10 cellular contexts compared by ENCODE assay signal in genomic region chr9:73162987-73163763, GRCh38. TPM values are rescaled to one million over a fixed set of nuclear protein-coding genes. Genes with fewer than 3 reads are reported as not detected.
A peak's percentile ranks its signal among the peaks of the same experiment; 100 is the strongest.
DNase-seq lines count a peak whose midpoint lies in the region; ATAC-seq and TF ChIP-seq lines count a peak whose summit lies in the region.
"Had no signal": no experiment of that assay in that cellular context is flagged by ENCODE, and none has a peak within 500 bp of the region (broad histone marks: within the 10 kb centered on the region; RNA-seq: fewer than 3 reads in every experiment).

No MANE protein-coding gene starts in this region.

- H3K36me3 ChIP-seq in Loucy (ENCODE audit: insufficient read depth, low read length) (peaks cover 82% of the 10 kb centered on the region), smooth muscle cell (ENCODE audit: low read depth) (peaks cover 79% of the 10 kb centered on the region)

- ATAC-seq in effector memory CD8-positive, alpha-beta T cell (replicated peaks): peak; percentile 73
- ATAC-seq: stimulated activated memory B cell treated with anti-CD40 and anti-IgM and Interleukin-4, amounts not matched to agents 10 μg/mL and 1 μg/mL and 100 μg/mL, for 72 hours had no signal

- no peak overlapping the region for H3K4me3 Mint-ChIP-seq in activated CD4-positive, alpha-beta T cell treated with anti-CD3 and anti-CD28 coated beads, Interleukin-2, amount 10 ng/mL, durations not matched to agents 24 days and 14 days
- H3K4me3 Mint-ChIP-seq in effector memory CD8-positive, alpha-beta T cell: peak overlapping the region; percentile 16 to 40
- H3K4me3 Mint-ChIP-seq: neural crest cell; stimulated activated memory B cell treated with anti-CD40 and anti-IgM and Interleukin-4, amounts not matched to agents 10 μg/mL and 1 μg/mL and 100 μg/mL, for 72 hours had no signal

- H3K36me3 Mint-ChIP-seq in activated CD4-positive, alpha-beta T cell treated with anti-CD3 and anti-CD28 coated beads, Interleukin-2, amount 10 ng/mL, durations not matched to agents 24 days and 14 days (ENCODE audit: low read depth): peaks cover 65% of the 10 kb centered on the region
- peaks cover 98% of the 10 kb centered on the region for H3K36me3 Mint-ChIP-seq in effector memory CD8-positive, alpha-beta T cell (ENCODE audit: insufficient read depth)
- H3K36me3 Mint-ChIP-seq: stimulated activated memory B cell treated with anti-CD40 and anti-IgM and Interleukin-4, amounts not matched to agents 10 μg/mL and 1 μg/mL and 100 μg/mL, for 72 hours had no signal

- H3K9ac ChIP-seq in Loucy (ENCODE audit: low read depth, low read length, poor library complexity, severe bottlenecking) (no peak overlapping the region), smooth muscle cell (ENCODE audit: low read depth) (no peak overlapping the region)

- no peak overlapping the region for H3K27ac Mint-ChIP-seq in activated CD4-positive, alpha-beta T cell treated with anti-CD3 and anti-CD28 coated beads, Interleukin-2, amount 10 ng/mL, durations not matched to agents 24 days and 14 days
- peak overlapping the region; percentile 85 to 93 for H3K27ac Mint-ChIP-seq in effector memory CD8-positive, alpha-beta T cell
- H3K27ac Mint-ChIP-seq: stimulated activated memory B cell treated with anti-CD40 and anti-IgM and Interleukin-4, amounts not matched to agents 10 μg/mL and 1 μg/mL and 100 μg/mL, for 72 hours had no signal

- peak; percentile 45 for DNase-seq in activated CD4-positive, alpha-beta T cell treated with anti-CD3 and anti-CD28 coated beads, Interleukin-2, amount 10 ng/mL, durations not matched to agents 24 days and 14 days
- DNase-seq in activated CD4-positive, alpha-beta T cell treated with anti-CD3 and anti-CD28 coated beads, Interleukin-2, amount 50 U/mL, for 1 hour: no peak
- no peak for DNase-seq in effector memory CD8-positive, alpha-beta T cell
- no peak for DNase-seq in smooth muscle cell (lab: John Stamatoyannopoulos, UW; ENCODE audit: unreplicated experiment)
- no peak for DNase-seq in NCI-H146 treated with DMSO at 0.1 percent for 48 hours (lab: John Stamatoyannopoulos, UW; ENCODE audit: unreplicated experiment)
- DNase-seq in kidney tubule cell (ENCODE audit: low spot score): no peak
- no peak for DNase-seq in activated effector memory CD4-positive, alpha-beta T cell treated with anti-CD3 and anti-CD28 coated beads, Interleukin-2, amount 50 U/mL, for 16 hours

- intact Hi-C loops in activated CD4-positive, alpha-beta T cell treated with anti-CD3 and anti-CD28 coated beads, Interleukin-2, amount 10 ng/mL, durations not matched to agents 24 days and 14 days (cut with micrococcal nuclease): no loop called here

- no peaks in the 10 kb centered on the region for H3K27me3 ChIP-seq in Loucy (ENCODE audit: insufficient read depth, low read length, poor library complexity, severe bottlenecking)
- H3K27me3 ChIP-seq in smooth muscle cell (ENCODE audit: low read depth): no peaks in the 10 kb centered on the region

- H3K79me2 ChIP-seq in Loucy (ENCODE audit: insufficient read depth, low read length) (peaks cover 21% of the 10 kb centered on the region), smooth muscle cell (ENCODE audit: low read depth) (peaks cover 3% of the 10 kb centered on the region)

- H3K27ac ChIP-seq in smooth muscle cell (ENCODE audit: low read depth): peak overlapping the region; percentile 35

- H3K4me1 Mint-ChIP-seq in activated CD4-positive, alpha-beta T cell treated with anti-CD3 and anti-CD28 coated beads, Interleukin-2, amount 10 ng/mL, durations not matched to agents 24 days and 14 days: peaks cover 17% of the 10 kb centered on the region
- H3K4me1 Mint-ChIP-seq in effector memory CD8-positive, alpha-beta T cell (ENCODE audit: low read depth in 2 of 2): peaks cover 11 to 35% of the 10 kb centered on the region in 2 donors

- 67% methylated on average over 6 of the region's 6 CpGs for WGBS in smooth muscle cell (ENCODE audit: low lambda C conversion rate)

- no peaks in the 10 kb centered on the region for H4K20me1 ChIP-seq in Loucy (ENCODE audit: insufficient read depth, low read length, poor library complexity, severe bottlenecking)
- peaks cover 74% of the 10 kb centered on the region for H4K20me1 ChIP-seq in smooth muscle cell (ENCODE audit: low read depth)

- H2AFZ ChIP-seq in Loucy (ENCODE audit: low read length) (no peak overlapping the region), smooth muscle cell (ENCODE audit: low read depth) (no peak overlapping the region)

- H3K4me2 ChIP-seq in Loucy (ENCODE audit: low read depth, low read length, poor library complexity, severe bottlenecking) (peak overlapping the region; percentile 43), smooth muscle cell (no peak overlapping the region)

- no peaks in the 10 kb centered on the region for H3K27me3 Mint-ChIP-seq in activated CD4-positive, alpha-beta T cell treated with anti-CD3 and anti-CD28 coated beads, Interleukin-2, amount 10 ng/mL, durations not matched to agents 24 days and 14 days
- H3K27me3 Mint-ChIP-seq in effector memory CD8-positive, alpha-beta T cell: no peaks in the 10 kb centered on the region
- H3K27me3 Mint-ChIP-seq: stimulated activated memory B cell treated with anti-CD40 and anti-IgM and Interleukin-4, amounts not matched to agents 10 μg/mL and 1 μg/mL and 100 μg/mL, for 72 hours had no signal

- no peaks in the 10 kb centered on the region for H3K9me2 ChIP-seq in Loucy (replicated peaks; ENCODE audit: low read depth, low read length)

- H3K4me3 ChIP-seq in Loucy (ENCODE audit: low read length, poor library complexity, severe bottlenecking): peak overlapping the region; percentile 4
- H3K4me3 ChIP-seq in smooth muscle cell: no peak overlapping the region

- H3K4me1 ChIP-seq in Loucy (ENCODE audit: insufficient read depth, low read length, poor library complexity, severe bottlenecking) (peaks cover 46% of the 10 kb centered on the region), smooth muscle cell (ENCODE audit: low read depth) (no peaks in the 10 kb centered on the region)

- H3F3A ChIP-seq in Loucy (ENCODE audit: low read depth) (no peaks in the 10 kb centered on the region), smooth muscle cell (ENCODE audit: low read depth) (peaks cover 17% of the 10 kb centered on the region)

- peak; percentile 47 for TF ChIP-seq CTCF in Loucy (conservative IDR thresholded peaks at IDR 0.05; ENCODE audit: low read length)
- no peak for TF ChIP-seq CTCF in smooth muscle cell (IDR thresholded peaks at IDR 0.05; ENCODE audit: borderline replicate concordance, insufficient read depth, poor library complexity, severe bottlenecking)

- no peaks in the 10 kb centered on the region for H3K9me3 Mint-ChIP-seq in activated CD4-positive, alpha-beta T cell treated with anti-CD3 and anti-CD28 coated beads, Interleukin-2, amount 10 ng/mL, durations not matched to agents 24 days and 14 days
- H3K9me3 Mint-ChIP-seq in effector memory CD8-positive, alpha-beta T cell: no peaks in the 10 kb centered on the region
- H3K9me3 Mint-ChIP-seq: neural crest cell; stimulated activated memory B cell treated with anti-CD40 and anti-IgM and Interleukin-4, amounts not matched to agents 10 μg/mL and 1 μg/mL and 100 μg/mL, for 72 hours had no signal

- H3K9me3 ChIP-seq in Loucy (ENCODE audit: insufficient read depth, low read depth, low read length) (no peaks in the 10 kb centered on the region), smooth muscle cell (replicated peaks; ENCODE audit: low read depth) (no peaks in the 10 kb centered on the region)

RNA-seq across cellular contexts. Expression of gene ANXA1, which starts 11.5 kb away (rescaled TPM):
- 37.1 and 43.2 TPM in 2 replicates for total RNA-seq in activated CD4-positive, alpha-beta T cell treated with anti-CD3 and anti-CD28 coated beads, Interleukin-2, amount 10 ng/mL, durations not matched to agents 24 days and 14 days
- total RNA-seq in smooth muscle cell: 897 and 967 TPM in 2 replicates
- polyA plus RNA-seq in smooth muscle cell: 266 and 573 TPM in 2 replicates

Comparison
In these comparisons a context has a peak if more than half of its experiments do, and no peak if none do; other contexts are left out.
1. RNA of gene ANXA1, which starts 11.5 kb away (total RNA-seq): 897 to 967 TPM in smooth muscle cell; 37.1 to 43.2 TPM in activated CD4-positive, alpha-beta T cell treated with anti-CD3 and anti-CD28 coated beads, Interleukin-2, amount 10 ng/mL, durations not matched to agents 24 days and 14 days; every median in the first group is over 10 times any median in the second.